Comparison of ENCODE assay signal across 18 cellular contexts in genomic region chr7:37491919-37492694, GRCh38. TPM values are rescaled to one million over a fixed set of nuclear protein-coding genes. Genes with fewer than 3 reads are reported as not detected.
DNase-seq lines count a peak whose midpoint lies in the region; ATAC-seq and TF ChIP-seq lines count a peak whose summit lies in the region.
"Had no signal": no experiment of that assay in that cellular context is flagged by ENCODE, and none has a peak within 500 bp of the region (broad histone marks: within the 10 kb centered on the region; RNA-seq: fewer than 3 reads in every experiment).

No MANE protein-coding gene starts in this region.

- peaks cover 9% of the 10 kb centered on the region for H3K4me1 Mint-ChIP-seq in stimulated activated naive CD8-positive, alpha-beta T cell treated with anti-CD3 and anti-CD28 coated beads, Interleukin-15, amount 100 ng/mL, for 72 hours
- no peaks in the 10 kb centered on the region for H3K4me1 Mint-ChIP-seq in type B pancreatic cell (ENCODE audit: unreplicated experiment)
- H3K4me1 Mint-ChIP-seq: immature natural killer cell had no signal

- ATAC-seq in stimulated activated naive CD8-positive, alpha-beta T cell treated with anti-CD3 and anti-CD28 coated beads, Interleukin-15, amount 100 ng/mL, for 72 hours, result peak; percentile 35
- no peak for ATAC-seq in stimulated activated naive CD8-positive, alpha-beta T cell treated with anti-CD3 and anti-CD28 coated beads, Interleukin-15, Interleukin-2, amounts not matched to agents 100 U/mL and 50 U/mL, for 24 hours
- ATAC-seq in aorta (ENCODE audit: low FRiP score) (no peak), GM18517 (IDR thresholded peaks at IDR 0.05; ENCODE audit: unreplicated experiment) (no peak)
- ATAC-seq: activated CD8-positive, alpha-beta T cell treated with anti-CD3 and anti-CD28 coated beads for 36 hours had no signal

- DNase-seq in stimulated activated naive CD8-positive, alpha-beta T cell treated with anti-CD3 and anti-CD28 coated beads, Interleukin-15, amount 100 ng/mL, for 72 hours, result no peak
- DNase-seq in stimulated activated naive CD8-positive, alpha-beta T cell treated with anti-CD3 and anti-CD28 coated beads, Interleukin-15, Interleukin-2, amounts not matched to agents 100 U/mL and 50 U/mL, for 24 hours, result no peak
- DNase-seq in iPS-NIHi7 (ENCODE audit: extremely low spot score) (peak; percentile 76), type B pancreatic cell (ENCODE audit: extremely low spot score, unreplicated experiment) (no peak), NCI-H748 (lab: John Stamatoyannopoulos, UW; ENCODE audit: unreplicated experiment) (no peak), aorta (no peak)
- DNase-seq: activated CD8-positive, alpha-beta T cell treated with anti-CD3 and anti-CD28 coated beads for 36 hours; central memory CD4-positive, alpha-beta T cell; GDM1; immature natural killer cell; KBM-7; mammary epithelial cell; NCI-H82; retina; stimulated activated CD4-positive, alpha-beta T cell treated with anti-CD3 and anti-CD28 coated beads, Interleukin-15, amount 100 ng/mL, for 24 hours had no signal

- no peaks in the 10 kb centered on the region for H3K9me3 Mint-ChIP-seq in stimulated activated naive CD8-positive, alpha-beta T cell treated with anti-CD3 and anti-CD28 coated beads, Interleukin-15, amount 100 ng/mL, for 72 hours
- H3K9me3 Mint-ChIP-seq in type B pancreatic cell, result peaks cover 9% of the 10 kb centered on the region

- TF ChIP-seq CTCF in type B pancreatic cell (conservative IDR thresholded peaks at IDR 0.05), result peak; percentile 64

- no peaks in the 10 kb centered on the region for H3K4me1 ChIP-seq in aorta (ENCODE audit: control insufficient read depth in 1 of 2, insufficient read depth in 2 of 2, low read length in 2 of 2)

- H3K27me3 Mint-ChIP-seq in stimulated activated naive CD8-positive, alpha-beta T cell treated with anti-CD3 and anti-CD28 coated beads, Interleukin-15, amount 100 ng/mL, for 72 hours, result no peaks in the 10 kb centered on the region
- no peaks in the 10 kb centered on the region for H3K27me3 Mint-ChIP-seq in type B pancreatic cell
- H3K27me3 Mint-ChIP-seq: activated CD8-positive, alpha-beta T cell treated with anti-CD3 and anti-CD28 coated beads for 36 hours; stimulated activated naive CD8-positive, alpha-beta T cell treated with anti-CD3 and anti-CD28 coated beads, Interleukin-15, Interleukin-2, amounts not matched to agents 100 ng/mL and 50 ng/mL, for 24 hours had no signal

- H3K36me3 ChIP-seq in aorta (ENCODE audit: control insufficient read depth in 1 of 2, insufficient read depth in 2 of 2, low read length in 1 of 2), result no peaks in the 10 kb centered on the region

- WGBS in aorta, 2 donors, result 90 to 93% methylated on average over 30 to 36 of the region's 36 CpGs

- H3K27ac ChIP-seq in angular gyrus (ENCODE audit: low read depth, low read length) (peak overlapping the region; percentile 84), aorta (ENCODE audit: low read depth in 1 of 2, low read length in 2 of 2) (no peak overlapping the region)

- H3K27me3 ChIP-seq in aorta (ENCODE audit: control insufficient read depth in 1 of 2, insufficient read depth in 2 of 2, low read length in 1 of 2), result no peaks in the 10 kb centered on the region

- H3K4me3 ChIP-seq in aorta (ENCODE audit: low read length in 2 of 2), result no peak overlapping the region

- H3K36me3 Mint-ChIP-seq in type B pancreatic cell, result peaks cover 4% of the 10 kb centered on the region
- H3K36me3 Mint-ChIP-seq: immature natural killer cell had no signal

- no peak overlapping the region for H3K4me3 Mint-ChIP-seq in stimulated activated naive CD8-positive, alpha-beta T cell treated with anti-CD3 and anti-CD28 coated beads, Interleukin-15, amount 100 ng/mL, for 72 hours
- H3K4me3 Mint-ChIP-seq in type B pancreatic cell, result no peak overlapping the region
- H3K4me3 Mint-ChIP-seq: activated CD8-positive, alpha-beta T cell treated with anti-CD3 and anti-CD28 coated beads for 36 hours; immature natural killer cell; stimulated activated naive CD8-positive, alpha-beta T cell treated with anti-CD3 and anti-CD28 coated beads, Interleukin-15, Interleukin-2, amounts not matched to agents 100 ng/mL and 50 ng/mL, for 24 hours had no signal

- H3K27ac Mint-ChIP-seq in stimulated activated naive CD8-positive, alpha-beta T cell treated with anti-CD3 and anti-CD28 coated beads, Interleukin-15, amount 100 ng/mL, for 72 hours, result no peak overlapping the region
- no peak overlapping the region for H3K27ac Mint-ChIP-seq in type B pancreatic cell
- H3K27ac Mint-ChIP-seq: activated CD8-positive, alpha-beta T cell treated with anti-CD3 and anti-CD28 coated beads for 36 hours; immature natural killer cell; stimulated activated naive CD8-positive, alpha-beta T cell treated with anti-CD3 and anti-CD28 coated beads, Interleukin-15, Interleukin-2, amounts not matched to agents 100 ng/mL and 50 ng/mL, for 24 hours had no signal

- intact Hi-C loops in aorta (cut with DNase I), result loop anchor here in 1 of 2 donors (10.0 kb wide), 1 partner anchor 257 kb away; no protein-coding TSS in a partner anchor

- no peaks in the 10 kb centered on the region for H3K9me3 ChIP-seq in aorta (ENCODE audit: control insufficient read depth, low read length)

RNA-seq across cellular contexts. Expression of gene ELMO1, which starts 43.4 kb away (rescaled TPM):
- total RNA-seq in type B pancreatic cell (ENCODE audit: low replicate concordance), result 4.9 and 29.4 TPM in 2 replicates
- 10 to 100 TPM; 38.8 to 86.9 TPM for total RNA-seq in aorta
- polyA plus RNA-seq in aorta, result 10 to 100 TPM in 1 of 2 donors, 1 to 10 TPM in 1; 1.8 to 10.9 TPM
